8 cellular contexts compared by ENCODE assay signal in the genomic region with DNA sequence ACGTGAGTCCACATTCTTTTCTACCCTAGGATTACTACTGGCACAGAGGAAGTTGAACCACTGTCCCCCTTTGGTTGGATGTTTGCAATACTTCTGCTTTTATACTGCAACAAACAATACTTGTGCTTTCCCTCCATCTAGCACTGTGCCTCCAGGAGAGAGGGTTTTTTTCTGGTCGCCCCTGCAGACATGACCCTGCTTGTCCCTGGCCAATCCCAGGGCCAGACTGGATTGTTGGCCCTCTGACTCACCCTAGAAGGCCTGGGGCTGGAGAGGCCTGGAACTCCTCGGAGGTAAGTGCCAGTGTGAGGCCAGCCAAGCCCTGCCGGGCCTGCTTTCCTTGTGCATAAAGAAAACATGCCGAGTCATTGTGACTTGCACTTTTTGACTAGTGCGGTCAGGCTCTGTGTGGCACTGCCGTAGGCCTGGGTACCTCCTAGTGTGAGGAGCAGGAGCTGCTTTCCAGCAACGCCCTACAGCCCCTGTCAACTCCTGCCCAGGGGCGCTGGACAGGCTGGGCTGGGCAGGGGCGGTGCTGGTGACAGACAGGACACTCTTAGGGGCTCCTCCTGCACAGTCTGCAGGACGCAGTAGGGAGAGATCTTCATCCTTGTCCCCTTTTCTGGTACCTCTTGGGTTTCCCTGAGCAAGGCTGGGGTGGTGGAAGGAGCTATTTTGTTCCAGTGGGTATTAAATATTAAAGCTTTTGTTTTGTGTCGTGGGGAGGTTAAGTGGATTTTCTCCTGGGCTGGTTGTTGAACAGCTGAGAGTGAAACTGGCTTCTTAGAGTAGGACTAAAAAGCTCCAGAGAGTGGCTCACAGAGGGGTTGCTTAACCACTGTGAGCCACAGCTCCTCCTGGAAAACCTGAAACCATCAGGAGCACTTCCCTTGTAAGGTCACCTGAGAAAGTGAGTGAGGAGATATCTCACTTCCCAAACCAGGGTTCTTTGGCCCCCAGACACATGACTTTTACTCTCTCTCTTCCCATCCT. TPM values are rescaled to one million over a fixed set of nuclear protein-coding genes. Genes with fewer than 3 reads are reported as not detected.
A peak's percentile ranks its signal among the peaks of the same experiment; 100 is the strongest.
DNase-seq lines count a peak whose midpoint lies in the region; ATAC-seq and TF ChIP-seq lines count a peak whose summit lies in the region.

No MANE protein-coding gene starts in this region.

- H3K9ac ChIP-seq in colonic mucosa (ENCODE audit: low read depth in 2 of 2, low read length in 2 of 2) = no peak overlapping the region

- H3K4me3 ChIP-seq in BE2C (ENCODE audit: low read depth, low read length) = no peak overlapping the region
- no peak overlapping the region for H3K4me3 ChIP-seq in colonic mucosa

- H3K27ac Mint-ChIP-seq in stimulated activated effector memory CD8-positive, alpha-beta T cell treated with anti-CD3 and anti-CD28 coated beads, Interleukin-12 subunit alpha, Interleukin-12 subunit beta, amount 100 ng/mL, for 72 hours = peak overlapping the region; percentile 75

- H3K36me3 ChIP-seq in BE2C (no peaks in the 10 kb centered on the region), colonic mucosa (no peaks in the 10 kb centered on the region)

- peaks cover 8% of the 10 kb centered on the region for H3K4me1 Mint-ChIP-seq in stimulated activated effector memory CD8-positive, alpha-beta T cell treated with anti-CD3 and anti-CD28 coated beads, Interleukin-12 subunit alpha, Interleukin-12 subunit beta, amount 100 ng/mL, for 72 hours

- TF ChIP-seq CTCF in BE2C (IDR thresholded peaks at IDR 0.05; ENCODE audit: low read depth, low read length) (no peak), colonic mucosa (IDR thresholded peaks at IDR 0.05) (no peak)

- peak overlapping the region; percentile 74 for H3K27ac ChIP-seq in colonic mucosa

- ATAC-seq in GM19043 (IDR thresholded peaks at IDR 0.05; ENCODE audit: low read depth, unreplicated experiment) = peak; percentile 51
- peak; percentile 94 for ATAC-seq in left colon
- ATAC-seq in stimulated activated effector memory CD8-positive, alpha-beta T cell treated with anti-CD3 and anti-CD28 coated beads, Interleukin-12 subunit alpha, Interleukin-12 subunit beta, amount 100 ng/mL, for 72 hours = peak; percentile 53
- no peak for ATAC-seq in GM18873 (IDR thresholded peaks at IDR 0.05; ENCODE audit: low FRiP score, unreplicated experiment)

- H3K4me3 Mint-ChIP-seq in stimulated activated effector memory CD8-positive, alpha-beta T cell treated with anti-CD3 and anti-CD28 coated beads, Interleukin-12 subunit alpha, Interleukin-12 subunit beta, amount 100 ng/mL, for 72 hours = no peak overlapping the region

- no peaks in the 10 kb centered on the region for H3K9me3 ChIP-seq in BE2C
- H3K9me3 ChIP-seq in colonic mucosa = no peaks in the 10 kb centered on the region

- H3K27me3 ChIP-seq in BE2C = no peaks in the 10 kb centered on the region
- H3K27me3 ChIP-seq in colonic mucosa = no peaks in the 10 kb centered on the region

- H3K36me3 Mint-ChIP-seq in stimulated activated effector memory CD8-positive, alpha-beta T cell treated with anti-CD3 and anti-CD28 coated beads, Interleukin-12 subunit alpha, Interleukin-12 subunit beta, amount 100 ng/mL, for 72 hours = no peaks in the 10 kb centered on the region

- no peaks in the 10 kb centered on the region for H3K9me3 Mint-ChIP-seq in stimulated activated effector memory CD8-positive, alpha-beta T cell treated with anti-CD3 and anti-CD28 coated beads, Interleukin-12 subunit alpha, Interleukin-12 subunit beta, amount 100 ng/mL, for 72 hours

- intact Hi-C loops in colonic mucosa (cut with DNase I) = no loop called here
- intact Hi-C loops in left colon (cut with DNase I, micrococcal nuclease) = no loop called here

- peak; percentile 85 for DNase-seq in BE2C
- peak; percentile 90 for DNase-seq in KG1 (lab: John Stamatoyannopoulos, UW)
- peak; percentile 85 for DNase-seq in SIG-M5 (lab: John Stamatoyannopoulos, UW)
- DNase-seq in colonic mucosa = peak; percentile 75
- peak; percentile 65 to 89 for DNase-seq in left colon
- DNase-seq in stimulated activated effector memory CD8-positive, alpha-beta T cell treated with anti-CD3 and anti-CD28 coated beads, Interleukin-12 subunit alpha, Interleukin-12 subunit beta, amount 100 ng/mL, for 72 hours (ENCODE audit: low spot score in 2 of 2) = no peak

- H3K4me1 ChIP-seq in BE2C (peaks cover 5% of the 10 kb centered on the region; the same call in 1 of the 2 replicates), colonic mucosa (peaks cover 6% of the 10 kb centered on the region)

RNA-seq across cellular contexts. Expression of gene TKT, which starts 14.4 kb away (rescaled TPM):
- polyA plus RNA-seq in BE2C (2012; ENCODE audit: insufficient read depth, insufficient read length, low read depth) = 198 TPM
- total RNA-seq in colonic mucosa (100 to 1,000 TPM; 315 to 393 TPM), left colon (100 to 1,000 TPM; 170 to 242 TPM)

Comparison
In these comparisons a context has a peak if more than half of its experiments do, and no peak if none do; other contexts are left out.
1. DNase-seq: peak in BE2C (single experiment), KG1 (single experiment), SIG-M5 (single experiment), colonic mucosa (single experiment) and left colon (2 of 2); none in stimulated activated effector memory CD8-positive, alpha-beta T cell treated with anti-CD3 and anti-CD28 coated beads, Interleukin-12 subunit alpha, Interleukin-12 subunit beta, amount 100 ng/mL, for 72 hours (0 of 2).